In genomic region chr13:104984296-104984818, GRCh38 we compare ENCODE assay signal across 1 cellular context.
TF ChIP-seq lines count a peak whose summit lies in the region.

No MANE protein-coding gene starts in this region.

TF ChIP-seq in GM12878, 131 proteins besides CTCF, POLR2A, EP300 and RAD21 (continued from another document):
- TF ChIP-seq PAX5 (IDR thresholded peaks at IDR 0.05; ENCODE audit: borderline replicate concordance, low read depth, low read length) (no peak), RB1 (IDR thresholded peaks at IDR 0.05; ENCODE audit: borderline replicate concordance) (no peak), STAT3 (IDR thresholded peaks at IDR 0.05; ENCODE audit: low read depth, low read length) (no peak)
